In the genomic region with DNA sequence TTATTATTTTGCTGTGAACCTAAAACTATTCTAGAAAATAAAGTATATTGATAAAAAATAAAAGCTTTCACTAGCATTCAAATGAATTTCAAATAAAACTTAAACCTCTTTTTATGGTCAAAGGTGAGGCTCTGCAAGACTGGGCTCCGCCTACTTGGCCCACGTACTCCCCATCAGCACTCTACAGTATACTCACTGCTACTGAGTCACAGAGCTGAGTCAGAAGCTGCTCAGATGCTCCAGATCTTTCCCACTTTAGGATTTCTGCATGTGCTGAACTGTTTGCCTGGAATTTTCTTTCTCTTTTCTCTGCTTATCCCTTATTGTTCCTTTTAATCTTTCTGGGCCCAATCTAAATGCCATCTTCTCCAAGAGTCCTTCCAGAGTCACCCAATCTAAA, we compare ENCODE assay signal across 26 cellular contexts.
DNase-seq lines count a peak whose midpoint lies in the region; ATAC-seq, FAIRE-seq and TF ChIP-seq lines count a peak whose summit lies in the region.
"Had no signal": no experiment of that assay in that cellular context is flagged by ENCODE, and none has a peak within 500 bp of the region (broad histone marks: within the 10 kb centered on the region; RNA-seq: fewer than 3 reads in every experiment).

No MANE protein-coding gene starts in this region.

- peak overlapping the region; percentile 80 for H3K4me2 ChIP-seq in PC-3 (ENCODE audit: low read length)
- H3K4me2 ChIP-seq: BLaER1 treated with 17β-estradiol and CSF1 and Interleukin-3, amounts not matched to agents 10 nM and 100 nM had no signal

- no peaks in the 10 kb centered on the region for H3K4me1 Mint-ChIP-seq in activated T-cell treated with anti-CD3 and anti-CD28 coated beads, Interleukin-2, amount 50 U/mL, for 24 hours (ENCODE audit: low read depth)
- H3K4me1 Mint-ChIP-seq: activated CD4-positive, alpha-beta T cell treated with anti-CD3 and anti-CD28 coated beads, Interleukin-2, amount 10 ng/mL, durations not matched to agents 24 days and 14 days; activated T-helper 17 cell treated with anti-CD3 and anti-CD28 coated beads, Interleukin-2, amount 50 U/mL, for 72 hours; brain had no signal

- H3K27ac ChIP-seq in PC-3 (ENCODE audit: low read length) (peak overlapping the region; percentile 70), left lung (no peak overlapping the region), SJCRH30 (no peak overlapping the region)
- H3K27ac ChIP-seq: BLaER1 treated with 17β-estradiol and CSF1 and Interleukin-3, amounts not matched to agents 10 nM and 100 nM; right lobe of liver; suprapubic skin; vagina had no signal

- H3K4me3 ChIP-seq in PC-3 (ENCODE audit: low read length) = peak overlapping the region; percentile 56
- no peak overlapping the region for H3K4me3 ChIP-seq in bronchial epithelial cell (ENCODE audit: low read depth, low read length)
- H3K4me3 ChIP-seq in left lung = no peak overlapping the region
- no peak overlapping the region for H3K4me3 ChIP-seq in SJCRH30
- H3K4me3 ChIP-seq: BLaER1 treated with 17β-estradiol and CSF1 and Interleukin-3, amounts not matched to agents 10 nM and 100 nM; right lobe of liver; suprapubic skin; vagina had no signal

- no peak for FAIRE-seq in bronchial epithelial cell (lab: Jason Lieb, UNC)
- FAIRE-seq: endometrium had no signal

- CTCF ChIA-PET in PC-3 (lab: Charles Lee) = no interaction called here

- POLR2A ChIA-PET in PC-3 (lab: Charles Lee; ENCODE audit: unreplicated experiment) = no interaction called here

- DNase-seq in ELR (ENCODE audit: low read depth) = peak; percentile 0
- DNase-seq in PC-3 = peak; percentile 88
- peak; percentile 70 for DNase-seq in bronchial epithelial cell (ENCODE audit: low read depth)
- no peak for DNase-seq in left lung
- no peak for DNase-seq in left lobe of liver (ENCODE audit: low spot score)
- no peak for DNase-seq in activated T-cell treated with anti-CD3 and anti-CD28 coated beads, Interleukin-2, amount 50 U/mL, for 24 hours
- no peak for DNase-seq in stimulated activated CD4-positive, alpha-beta T cell treated with anti-CD3 and anti-CD28 coated beads, Interleukin-4, amount 100 ng/mL, for 24 hours
- DNase-seq in SJCRH30 = no peak
- DNase-seq: activated CD4-positive, alpha-beta T cell treated with anti-CD3 and anti-CD28 coated beads, Interleukin-2, amount 10 ng/mL, durations not matched to agents 24 days and 14 days; cortex of kidney; GOT3; islet precursor cell; Karpas-422; NCI-H1092 treated with DMSO at 0.1 percent for 48 hours; NCI-H2107; NCI-H524; right lobe of liver; SHP77; stimulated activated CD4-positive, alpha-beta T cell treated with anti-CD3 and anti-CD28 coated beads, Interleukin-15, amount 100 ng/mL, for 24 hours had no signal

- H4K20me1 ChIP-seq in PC-3 (ENCODE audit: low read length) = no peaks in the 10 kb centered on the region
- H4K20me1 ChIP-seq: BLaER1 treated with 17β-estradiol and CSF1 and Interleukin-3, amounts not matched to agents 10 nM and 100 nM had no signal

- H3K36me3 Mint-ChIP-seq in activated T-cell treated with anti-CD3 and anti-CD28 coated beads, Interleukin-2, amount 50 U/mL, for 24 hours (ENCODE audit: low read depth) = no peaks in the 10 kb centered on the region
- H3K36me3 Mint-ChIP-seq: activated naive CD8-positive, alpha-beta T cell; brain had no signal

- no peak overlapping the region for H3K27ac Mint-ChIP-seq in activated T-cell treated with anti-CD3 and anti-CD28 coated beads, Interleukin-2, amount 50 U/mL, for 24 hours
- H3K27ac Mint-ChIP-seq: activated CD4-positive, alpha-beta T cell treated with anti-CD3 and anti-CD28 coated beads, Interleukin-2, amount 10 ng/mL, durations not matched to agents 24 days and 14 days; activated naive CD8-positive, alpha-beta T cell; activated T-helper 17 cell treated with anti-CD3 and anti-CD28 coated beads, Interleukin-2, amount 50 U/mL, for 72 hours; brain had no signal

- intact Hi-C loops in PC-3 (cut with micrococcal nuclease) = loop anchor here (10.0 kb wide), 1 partner anchor 299 kb away; no protein-coding TSS in a partner anchor
- intact Hi-C loops in left lung (cut with DNase I) = no loop called here

- BruUV-seq in PC-3 (replicated peaks; lab: Mats Ljungman, UMichigan) = no TSS peak

- H3K9me3 ChIP-seq in PC-3 (ENCODE audit: low read length) (no peaks in the 10 kb centered on the region), left lung (no peaks in the 10 kb centered on the region), SJCRH30 (replicated peaks) (no peaks in the 10 kb centered on the region)
- H3K9me3 ChIP-seq: BLaER1 treated with 17β-estradiol and CSF1 and Interleukin-3, amounts not matched to agents 10 nM and 100 nM; right lobe of liver; suprapubic skin; vagina had no signal

- peaks cover 22% of the 10 kb centered on the region for H3K9me3 Mint-ChIP-seq in activated T-cell treated with anti-CD3 and anti-CD28 coated beads, Interleukin-2, amount 50 U/mL, for 24 hours
- H3K9me3 Mint-ChIP-seq: brain had no signal

- H2AFZ ChIP-seq in PC-3 (ENCODE audit: low read length) = peak overlapping the region; percentile 51

- no peaks in the 10 kb centered on the region for H3K27me3 Mint-ChIP-seq in activated T-cell treated with anti-CD3 and anti-CD28 coated beads, Interleukin-2, amount 50 U/mL, for 24 hours
- H3K27me3 Mint-ChIP-seq: activated CD4-positive, alpha-beta T cell treated with anti-CD3 and anti-CD28 coated beads, Interleukin-2, amount 10 ng/mL, durations not matched to agents 24 days and 14 days; activated naive CD8-positive, alpha-beta T cell; activated T-helper 17 cell treated with anti-CD3 and anti-CD28 coated beads, Interleukin-2, amount 50 U/mL, for 72 hours had no signal

- ATAC-seq in PC-3 (peak; percentile 93), left lung (peak; percentile 37), left lobe of liver (no peak)
- ATAC-seq: activated T-helper 17 cell treated with anti-CD3 and anti-CD28 coated beads, Interleukin-2, amount 50 U/mL, for 72 hours had no signal

- H3K4me3 Mint-ChIP-seq in activated T-cell treated with anti-CD3 and anti-CD28 coated beads, Interleukin-2, amount 50 U/mL, for 24 hours = no peak overlapping the region
- H3K4me3 Mint-ChIP-seq: activated CD4-positive, alpha-beta T cell treated with anti-CD3 and anti-CD28 coated beads, Interleukin-2, amount 10 ng/mL, durations not matched to agents 24 days and 14 days; activated naive CD8-positive, alpha-beta T cell; activated T-helper 17 cell treated with anti-CD3 and anti-CD28 coated beads, Interleukin-2, amount 50 U/mL, for 72 hours; brain had no signal

- no peaks in the 10 kb centered on the region for H3K36me3 ChIP-seq in PC-3 (ENCODE audit: low read depth, low read length)
- no peaks in the 10 kb centered on the region for H3K36me3 ChIP-seq in bronchial epithelial cell (ENCODE audit: control insufficient read depth, insufficient read depth, low read length)
- no peaks in the 10 kb centered on the region for H3K36me3 ChIP-seq in left lung
- H3K36me3 ChIP-seq in SJCRH30 = no peaks in the 10 kb centered on the region
- H3K36me3 ChIP-seq: BLaER1 treated with 17β-estradiol and CSF1 and Interleukin-3, amounts not matched to agents 10 nM and 100 nM; right lobe of liver; suprapubic skin; vagina had no signal

- 0 out of 2 replicates have a peak, but pooled peaks cover 7% of the 10 kb centered on the region for H3K27me3 ChIP-seq in PC-3 (ENCODE audit: low read length)
- no peaks in the 10 kb centered on the region for H3K27me3 ChIP-seq in bronchial epithelial cell (ENCODE audit: control insufficient read depth, insufficient read depth, low read length)
- H3K27me3 ChIP-seq in left lung = no peaks in the 10 kb centered on the region
- 0 out of 2 replicates have a peak, but pooled peaks cover 5% of the 10 kb centered on the region for H3K27me3 ChIP-seq in SJCRH30
- H3K27me3 ChIP-seq: BLaER1 treated with 17β-estradiol and CSF1 and Interleukin-3, amounts not matched to agents 10 nM and 100 nM; right lobe of liver; suprapubic skin; vagina had no signal

- no peaks in the 10 kb centered on the region for H3K79me2 ChIP-seq in PC-3 (ENCODE audit: low read length)

- H3K4me1 ChIP-seq in PC-3 (ENCODE audit: insufficient read depth, low read length) (peaks cover 32% of the 10 kb centered on the region), left lung (no peaks in the 10 kb centered on the region), SJCRH30 (no peaks in the 10 kb centered on the region)
- H3K4me1 ChIP-seq: right lobe of liver, suprapubic skin, vagina had no signal

- H3K9me2 ChIP-seq in PC-3 (replicated peaks; ENCODE audit: low read length) = no peaks in the 10 kb centered on the region

- peaks cover 5% of the 10 kb centered on the region for H3F3A ChIP-seq in PC-3 (ENCODE audit: low read length, unreplicated experiment)

- peak overlapping the region; percentile 34; the same call in 1 of the 2 replicates for H3K9ac ChIP-seq in PC-3 (ENCODE audit: low read length)
- H3K9ac ChIP-seq: BLaER1 treated with 17β-estradiol and CSF1 and Interleukin-3, amounts not matched to agents 10 nM and 100 nM had no signal

- no peak for TF ChIP-seq CTCF in PC-3 (conservative IDR thresholded peaks at IDR 0.05; ENCODE audit: low read depth, low read length)
- TF ChIP-seq CTCF in bronchial epithelial cell (IDR thresholded peaks at IDR 0.05; ENCODE audit: insufficient read depth, low read length, severe bottlenecking) = no peak
- TF ChIP-seq CTCF in left lung (IDR thresholded peaks at IDR 0.05) = no peak

Comparison
In these comparisons a context has a peak if more than half of its experiments do, and no peak if none do; other contexts are left out.
1. DNase-seq: peak in ELR (single experiment), PC-3 (single experiment) and bronchial epithelial cell (single experiment); none in left lung (0 of 2), left lobe of liver (single experiment), activated T-cell treated with anti-CD3 and anti-CD28 coated beads, Interleukin-2, amount 50 U/mL, for 24 hours (single experiment), stimulated activated CD4-positive, alpha-beta T cell treated with anti-CD3 and anti-CD28 coated beads, Interleukin-4, amount 100 ng/mL, for 24 hours (single experiment) and SJCRH30 (0 of 2).